Comparison of ENCODE assay signal across 9 cellular contexts in genomic region chr13:24050292-24050711, GRCh38.
DNase-seq lines count a peak whose midpoint lies in the region; ATAC-seq and TF ChIP-seq lines count a peak whose summit lies in the region.
"Had no signal": no experiment of that assay in that cellular context is flagged by ENCODE, and none has a peak within 500 bp of the region (broad histone marks: within the 10 kb centered on the region; RNA-seq: fewer than 3 reads in every experiment).

No MANE protein-coding gene starts in this region.

- no peak overlapping the region for H3K23ac ChIP-seq in neuronal stem cell (ENCODE audit: low read depth, low read length, poor library complexity)

- H2BK15ac ChIP-seq in neuronal stem cell (ENCODE audit: low read length): no peak overlapping the region

- H4K8ac ChIP-seq in neuronal stem cell (ENCODE audit: low read depth, low read length): no peak overlapping the region

- no peaks in the 10 kb centered on the region for H3K79me1 ChIP-seq in neuronal stem cell (ENCODE audit: low read depth, low read length)

- H3K4me1 ChIP-seq in A673 (ENCODE audit: insufficient read depth, low read length, poor library complexity, severe bottlenecking) (peaks cover 9% of the 10 kb centered on the region), RWPE2 (ENCODE audit: insufficient read depth, poor library complexity, severe bottlenecking) (peaks cover 12% of the 10 kb centered on the region), neuronal stem cell (ENCODE audit: control insufficient read depth in 2 of 2, insufficient read depth in 1 of 2, low read depth in 1 of 2, low read length in 2 of 2) (peaks cover 3 to 8% of the 10 kb centered on the region in 2 donors), OCI-LY7 (ENCODE audit: insufficient read depth, low read length, poor library complexity, severe bottlenecking) (peaks cover 3% of the 10 kb centered on the region)

- CTCF ChIA-PET in A673 (lab: Charles Lee) (no interaction called here), OCI-LY7 (lab: Charles Lee; ENCODE audit: unreplicated experiment) (no interaction called here)

- TF ChIP-seq CTCF in A673 (conservative IDR thresholded peaks at IDR 0.05; ENCODE audit: low read depth, low read length) (no peak), RWPE2 (IDR thresholded peaks at IDR 0.05; ENCODE audit: poor library complexity, severe bottlenecking) (no peak), OCI-LY7 (conservative IDR thresholded peaks at IDR 0.05; ENCODE audit: low read length) (no peak)

- H2AK5ac ChIP-seq in neuronal stem cell (ENCODE audit: low read depth, low read length): no peak overlapping the region

- intact Hi-C loops in A673 (cut with micrococcal nuclease; ENCODE audit: unreplicated experiment) (no loop called here), OCI-LY7 (cut with micrococcal nuclease; ENCODE audit: unreplicated experiment) (no loop called here)

- H3K9me3 ChIP-seq in A673 (ENCODE audit: low read depth, low read length, poor library complexity, severe bottlenecking) (peaks cover 15% of the 10 kb centered on the region), RWPE2 (ENCODE audit: severe bottlenecking) (no peaks in the 10 kb centered on the region), neuronal stem cell (replicated peaks in 1 of 2; ENCODE audit: control insufficient read depth in 2 of 2, insufficient read depth in 1 of 2, low read depth in 1 of 2, low read length in 2 of 2) (peaks cover 0 to 11% of the 10 kb centered on the region in 2 donors), OCI-LY7 (ENCODE audit: low read length) (peaks cover 8% of the 10 kb centered on the region)

- ATAC-seq in RWPE2 (ENCODE audit: low read depth) (peak; percentile 63), esophagus mucosa (peak; percentile 9), HG03460 (IDR thresholded peaks at IDR 0.05; ENCODE audit: unreplicated experiment) (no peak)

- DNase-seq in A673 (ENCODE audit: low spot score): peak; percentile 28
- DNase-seq in RWPE2 (ENCODE audit: low spot score): no peak
- no peak for DNase-seq in neuronal stem cell (ENCODE audit: low spot score)
- DNase-seq in OCI-LY7 (ENCODE audit: low spot score): no peak
- no peak for DNase-seq in activated effector memory CD4-positive, alpha-beta T cell treated with anti-CD3 and anti-CD28 coated beads, Interleukin-2, amount 50 U/mL, for 16 hours
- DNase-seq in activated naive CD4-positive, alpha-beta T cell treated with anti-CD3 and anti-CD28 coated beads, Interleukin-2, amount 50 U/mL, for 16 hours: no peak

- no peak overlapping the region for H2BK120ac ChIP-seq in neuronal stem cell (ENCODE audit: low read depth, low read length)

- H3K4me2 ChIP-seq in neuronal stem cell (ENCODE audit: insufficient read depth, low read length, poor library complexity, severe bottlenecking) (no peak overlapping the region), OCI-LY7 (ENCODE audit: low read length) (no peak overlapping the region)

- POLR2A ChIA-PET in A673 (lab: Charles Lee; ENCODE audit: low non-redundant PET) (no interaction called here), OCI-LY7 (lab: Charles Lee) (interaction anchor here (0.9 to 1.0 kb wide), 2 partner anchors 9 to 178 kb away, joined by 3 to 4 read pairs; no protein-coding TSS in a partner anchor)

- H3K27me3 ChIP-seq in A673 (replicated peaks; ENCODE audit: insufficient read depth, low read depth, low read length, poor library complexity) (no peaks in the 10 kb centered on the region), RWPE2 (ENCODE audit: insufficient read depth, poor library complexity, severe bottlenecking) (no peaks in the 10 kb centered on the region), neuronal stem cell (ENCODE audit: control insufficient read depth in 3 of 3, insufficient read depth in 3 of 3, low read depth in 1 of 3, low read length in 3 of 3) (no peaks in the 10 kb centered on the region)
- H3K27me3 ChIP-seq: BLaER1 treated with 17β-estradiol and CSF1 and Interleukin-3, amounts not matched to agents 10 nM and 100 nM had no signal

- no peak overlapping the region for H2BK12ac ChIP-seq in neuronal stem cell (ENCODE audit: low read length)

- H3K18ac ChIP-seq in neuronal stem cell (ENCODE audit: low read length): no peak overlapping the region

- H3K79me2 ChIP-seq in OCI-LY7 (ENCODE audit: insufficient read depth, low read depth, low read length): no peaks in the 10 kb centered on the region; the same call in 1 of the 2 replicates

- H3K36me3 ChIP-seq in A673 (ENCODE audit: insufficient read depth, low read length, poor library complexity, severe bottlenecking) (no peaks in the 10 kb centered on the region), RWPE2 (ENCODE audit: low read depth) (no peaks in the 10 kb centered on the region), neuronal stem cell (replicated peaks in 1 of 2; ENCODE audit: control insufficient read depth in 2 of 2, insufficient read depth in 2 of 2, low read length in 2 of 2) (no peaks in the 10 kb centered on the region), OCI-LY7 (ENCODE audit: insufficient read depth, low read length) (no peaks in the 10 kb centered on the region)
- H3K36me3 ChIP-seq: BLaER1 treated with 17β-estradiol and CSF1 and Interleukin-3, amounts not matched to agents 10 nM and 100 nM had no signal

- no peak overlapping the region for H3K14ac ChIP-seq in neuronal stem cell (ENCODE audit: low read length)

- WGBS in neuronal stem cell (ENCODE audit: extremely low coverage in 2 of 2, insufficient read length in 2 of 2, insufficient replicate concordance in 1 of 2), 2 donors: no CpG with 5 or more reads among the region's 6 CpGs

- H3K4me3 ChIP-seq in A673 (ENCODE audit: low read depth, low read length, poor library complexity, severe bottlenecking) (no peak overlapping the region), RWPE2 (ENCODE audit: severe bottlenecking) (no peak overlapping the region), neuronal stem cell (ENCODE audit: low read length in 2 of 2) (no peak overlapping the region), OCI-LY7 (ENCODE audit: low read depth, low read length, poor library complexity, severe bottlenecking) (no peak overlapping the region)
- H3K4me3 ChIP-seq: BLaER1 treated with 17β-estradiol and CSF1 and Interleukin-3, amounts not matched to agents 10 nM and 100 nM had no signal

- no peak overlapping the region for H2AFZ ChIP-seq in neuronal stem cell (ENCODE audit: low read length)
- H2AFZ ChIP-seq in OCI-LY7 (ENCODE audit: low read length): no peak overlapping the region

- H3K27ac ChIP-seq in A673 (ENCODE audit: low read depth, low read length, poor library complexity, severe bottlenecking): no peak overlapping the region
- no peak overlapping the region for H3K27ac ChIP-seq in RWPE2 (ENCODE audit: poor library complexity, severe bottlenecking)
- H3K27ac ChIP-seq in neuronal stem cell (replicated peaks; ENCODE audit: low read length): no peak overlapping the region
- no peak overlapping the region for H3K27ac ChIP-seq in OCI-LY7 (ENCODE audit: low read depth, low read length, poor library complexity, severe bottlenecking)
- H3K27ac ChIP-seq: BLaER1 treated with 17β-estradiol and CSF1 and Interleukin-3, amounts not matched to agents 10 nM and 100 nM had no signal

- no peaks in the 10 kb centered on the region for H3K9me2 ChIP-seq in OCI-LY7 (ENCODE audit: insufficient read depth, low read length)

- BruUV-seq in A673 (replicated peaks; lab: Mats Ljungman, UMichigan) (no TSS peak), OCI-LY7 (replicated peaks; lab: Mats Ljungman, UMichigan) (no TSS peak)

- H3K4ac ChIP-seq in neuronal stem cell (ENCODE audit: low read length): no peak overlapping the region

- H4K91ac ChIP-seq in neuronal stem cell (ENCODE audit: low read depth, low read length, poor library complexity): no peak overlapping the region

- no peak overlapping the region for H2BK5ac ChIP-seq in neuronal stem cell (ENCODE audit: low read length)

- no peaks in the 10 kb centered on the region for H4K20me1 ChIP-seq in OCI-LY7 (ENCODE audit: insufficient read depth, low read length)
- H4K20me1 ChIP-seq: BLaER1 treated with 17β-estradiol and CSF1 and Interleukin-3, amounts not matched to agents 10 nM and 100 nM had no signal

- peak overlapping the region; percentile 44 for H3K9ac ChIP-seq in neuronal stem cell (ENCODE audit: low read depth, low read length, poor library complexity)
- H3K9ac ChIP-seq: BLaER1 treated with 17β-estradiol and CSF1 and Interleukin-3, amounts not matched to agents 10 nM and 100 nM had no signal
